Comparison of ENCODE assay signal across 1 cellular context in genomic region chr1:115184260-115184950, GRCh38.
TF ChIP-seq lines count a peak whose summit lies in the region.

No MANE protein-coding gene starts in this region.

TF ChIP-seq in IMR-90, 13 proteins besides CTCF, POLR2A, EP300 and RAD21 (continued from another document):
- TF ChIP-seq ELK1 (IDR thresholded peaks at IDR 0.05; ENCODE audit: borderline replicate concordance, low read depth, low read length): no peak
- TF ChIP-seq CHD1 (IDR thresholded peaks at IDR 0.05; ENCODE audit: low read depth, low read length): no peak
- TF ChIP-seq NFE2L2 (IDR thresholded peaks at IDR 0.05; ENCODE audit: low read depth, low read length): no peak
- TF ChIP-seq USF2 (IDR thresholded peaks at IDR 0.05; ENCODE audit: low read depth, low read length): no peak
- TF ChIP-seq RCOR1 (IDR thresholded peaks at IDR 0.05; ENCODE audit: insufficient replicate concordance, low read length): no peak
- TF ChIP-seq RFX5 (IDR thresholded peaks at IDR 0.05; ENCODE audit: low read depth, low read length): no peak
- no peak for TF ChIP-seq MAFK (IDR thresholded peaks at IDR 0.05; ENCODE audit: low read depth, low read length)
- no peak for TF ChIP-seq CEBPB (IDR thresholded peaks at IDR 0.05; ENCODE audit: low read depth, low read length)
